In the genomic region with DNA sequence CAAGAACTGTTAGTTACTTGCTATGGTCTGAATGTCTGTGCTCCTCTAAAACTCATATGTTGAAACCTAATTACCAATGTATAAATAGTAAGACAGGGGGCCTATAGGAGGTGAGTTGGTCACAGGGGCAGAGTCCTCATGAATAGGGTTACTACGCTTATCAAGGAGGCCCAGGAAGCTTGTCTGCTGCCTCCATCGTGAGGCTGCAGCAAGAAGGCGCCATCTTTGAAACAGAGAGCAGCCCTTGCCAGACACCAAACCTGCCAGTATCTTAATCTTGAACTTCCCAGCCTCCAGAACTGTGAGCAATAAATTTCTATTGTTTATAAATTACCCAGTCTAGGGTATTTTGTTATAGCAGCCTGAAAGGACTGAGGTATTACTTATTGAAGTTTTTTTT, we compare ENCODE assay signal across 19 cellular contexts.
"Had no signal": no experiment of that assay in that cellular context is flagged by ENCODE, and none has a peak within 500 bp of the region (broad histone marks: within the 10 kb centered on the region; RNA-seq: fewer than 3 reads in every experiment).

No MANE protein-coding gene starts in this region.

- ATAC-seq: esophagus mucosa; heart right ventricle; naive thymus-derived CD4-positive, alpha-beta T cell; sciatic nerve; stimulated activated naive B cell treated with anti-CD40 and anti-IgM and Interleukin-4, amounts not matched to agents 10 μg/mL and 1 μg/mL and 100 μg/mL, for 72 hours; stimulated activated naive CD8-positive, alpha-beta T cell treated with anti-CD3 and anti-CD28 coated beads, Interleukin-15, amount 100 ng/mL, for 72 hours; upper lobe of right lung had no signal

- H3K27me3 Mint-ChIP-seq: naive thymus-derived CD4-positive, alpha-beta T cell; stimulated activated naive B cell treated with anti-CD40 and anti-IgM and Interleukin-4, amounts not matched to agents 10 μg/mL and 1 μg/mL and 100 μg/mL, for 72 hours; stimulated activated naive CD8-positive, alpha-beta T cell treated with anti-CD3 and anti-CD28 coated beads, Interleukin-15, amount 100 ng/mL, for 72 hours had no signal

- DNase-seq: effector memory CD4-positive, alpha-beta T cell; heart right ventricle; hypothalamus; kidney glomerular epithelial cell; mesendoderm; naive thymus-derived CD4-positive, alpha-beta T cell; spleen; stimulated activated CD4-positive, alpha-beta T cell treated with anti-CD3 and anti-CD28 coated beads, Interleukin-15, amount 100 ng/mL, for 24 hours; stimulated activated CD4-positive, alpha-beta T cell treated with anti-CD3 and anti-CD28 coated beads, Interleukin-1b, Interleukin-23, amount 100 ng/mL, for 48 hours; stimulated activated CD4-positive, alpha-beta T cell treated with anti-CD3 and anti-CD28 coated beads, Interleukin-4, amount 100 ng/mL, for 4 hours; stimulated activated naive B cell treated with anti-CD40 and anti-IgM and Interleukin-4, amounts not matched to agents 10 μg/mL and 1 μg/mL and 100 μg/mL, for 72 hours; stimulated activated naive CD8-positive, alpha-beta T cell treated with anti-CD3 and anti-CD28 coated beads, Interleukin-15, amount 100 ng/mL, for 72 hours; testis; upper lobe of right lung had no signal

- H3K9me3 Mint-ChIP-seq: stimulated activated naive B cell treated with anti-CD40 and anti-IgM and Interleukin-4, amounts not matched to agents 10 μg/mL and 1 μg/mL and 100 μg/mL, for 72 hours; stimulated activated naive CD8-positive, alpha-beta T cell treated with anti-CD3 and anti-CD28 coated beads, Interleukin-15, amount 100 ng/mL, for 72 hours had no signal

- H3K27ac ChIP-seq: heart right ventricle, neutrophil, spleen, tibial nerve, upper lobe of right lung, vagina had no signal

- H3K36me3 Mint-ChIP-seq: naive thymus-derived CD4-positive, alpha-beta T cell; stimulated activated naive B cell treated with anti-CD40 and anti-IgM and Interleukin-4, amounts not matched to agents 10 μg/mL and 1 μg/mL and 100 μg/mL, for 72 hours had no signal

- H3K4me3 Mint-ChIP-seq: naive thymus-derived CD4-positive, alpha-beta T cell; stimulated activated naive B cell treated with anti-CD40 and anti-IgM and Interleukin-4, amounts not matched to agents 10 μg/mL and 1 μg/mL and 100 μg/mL, for 72 hours; stimulated activated naive CD8-positive, alpha-beta T cell treated with anti-CD3 and anti-CD28 coated beads, Interleukin-15, amount 100 ng/mL, for 72 hours had no signal

- H3K27ac Mint-ChIP-seq: naive thymus-derived CD4-positive, alpha-beta T cell; stimulated activated naive B cell treated with anti-CD40 and anti-IgM and Interleukin-4, amounts not matched to agents 10 μg/mL and 1 μg/mL and 100 μg/mL, for 72 hours had no signal
